8 cellular contexts compared by ENCODE assay signal in genomic region chr15:90903733-90904536, GRCh38. TPM values are rescaled to one million over a fixed set of nuclear protein-coding genes. Genes with fewer than 3 reads are reported as not detected.
A peak's percentile ranks its signal among the peaks of the same experiment; 100 is the strongest.
DNase-seq lines count a peak whose midpoint lies in the region; ATAC-seq and TF ChIP-seq lines count a peak whose summit lies in the region.

No MANE protein-coding gene starts in this region.

- peak overlapping the region; percentile 93 for H3K4me2 ChIP-seq in Loucy (ENCODE audit: low read depth, low read length, poor library complexity, severe bottlenecking)

- no peaks in the 10 kb centered on the region for H3K9me3 Mint-ChIP-seq in MCF 10A (ENCODE audit: unreplicated experiment)

- peak overlapping the region; percentile 75 for H3K4me3 ChIP-seq in Loucy (ENCODE audit: low read length, poor library complexity, severe bottlenecking)
- peak overlapping the region; percentile 80 to 82 for H3K4me3 ChIP-seq in left lung
- H3K4me3 ChIP-seq in thyroid gland (replicated peaks in 1 of 3), result peak overlapping the region in 2 of 3 donors; percentile 19 to 62

- H3K4me1 ChIP-seq in Loucy (ENCODE audit: insufficient read depth, low read length, poor library complexity, severe bottlenecking), result peaks cover 13% of the 10 kb centered on the region
- H3K4me1 ChIP-seq in left lung, result peaks cover 8 to 20% of the 10 kb centered on the region in 2 donors
- peaks cover 12 to 15% of the 10 kb centered on the region in 2 donors for H3K4me1 ChIP-seq in thyroid gland

- no peaks in the 10 kb centered on the region for H3K9me2 ChIP-seq in Loucy (replicated peaks; ENCODE audit: low read depth, low read length)

- POLR2A ChIA-PET in MCF 10A (lab: Yijun Ruan, JAX), result interaction anchor here (0.6 to 7.9 kb wide), 8 partner anchors 10 to 108 kb away, joined by 3 to 150 read pairs (median 4); partner anchors contain the start of genes FURIN, HDDC3 and UNC45A

- H3K27ac Mint-ChIP-seq in MCF 10A (ENCODE audit: low read depth, unreplicated experiment), result peak overlapping the region; percentile 67

- H3F3A ChIP-seq in Loucy (ENCODE audit: low read depth), result no peaks in the 10 kb centered on the region

- H3K36me3 Mint-ChIP-seq in MCF 10A (ENCODE audit: insufficient read depth, unreplicated experiment), result peaks cover 20% of the 10 kb centered on the region

- no TSS peak for BruUV-seq in MCF 10A (replicated peaks; lab: Mats Ljungman, UMichigan)

- peak overlapping the region; percentile 67 for H3K9ac ChIP-seq in Loucy (ENCODE audit: low read depth, low read length, poor library complexity, severe bottlenecking)

- TF ChIP-seq CTCF in Loucy (conservative IDR thresholded peaks at IDR 0.05; ENCODE audit: low read length) (no peak), MCF 10A (IDR thresholded peaks at IDR 0.05; ENCODE audit: unreplicated experiment) (no peak), left lung (IDR thresholded peaks at IDR 0.05) (no peak), thyroid gland (IDR thresholded peaks at IDR 0.05) (no peak)

- peaks cover 19% of the 10 kb centered on the region; the same call in 1 of the 2 replicates for H3K79me2 ChIP-seq in Loucy (ENCODE audit: insufficient read depth, low read length)

- H3K4me1 Mint-ChIP-seq in MCF 10A (ENCODE audit: insufficient read depth, unreplicated experiment), result peaks cover 10% of the 10 kb centered on the region

- CTCF ChIA-PET in MCF 10A (lab: Yijun Ruan, JAX), result interaction anchor here (0.6 to 12.8 kb wide), 4 partner anchors 18 to 335 kb away, joined by 3 to 131 read pairs (median 44); partner anchors contain the start of genes FES, HDDC3 and UNC45A

- H3K36me3 ChIP-seq in Loucy (ENCODE audit: insufficient read depth, low read length), result no peaks in the 10 kb centered on the region
- H3K36me3 ChIP-seq in left lung, result peaks cover 0 to 43% of the 10 kb centered on the region in 2 donors
- peaks cover 28 to 30% of the 10 kb centered on the region in 2 donors for H3K36me3 ChIP-seq in thyroid gland

- no peaks in the 10 kb centered on the region for H3K27me3 Mint-ChIP-seq in MCF 10A (ENCODE audit: insufficient read depth, unreplicated experiment)

- H4K20me1 ChIP-seq in Loucy (ENCODE audit: insufficient read depth, low read length, poor library complexity, severe bottlenecking), result no peaks in the 10 kb centered on the region

- no peaks in the 10 kb centered on the region for H3K27me3 ChIP-seq in Loucy (ENCODE audit: insufficient read depth, low read length, poor library complexity, severe bottlenecking)
- no peaks in the 10 kb centered on the region for H3K27me3 ChIP-seq in left lung
- no peaks in the 10 kb centered on the region for H3K27me3 ChIP-seq in thyroid gland

- ATAC-seq in left lung (peak; percentile 38), GM19351 (IDR thresholded peaks at IDR 0.05; ENCODE audit: unreplicated experiment) (no peak)

- H3K27ac ChIP-seq in left lung (peak overlapping the region; percentile 92 to 95), thyroid gland (peak overlapping the region; percentile 48 to 91 (median 82))

- H3K9me3 ChIP-seq in Loucy (ENCODE audit: insufficient read depth, low read depth, low read length) (no peaks in the 10 kb centered on the region), left lung (no peaks in the 10 kb centered on the region), thyroid gland (no peaks in the 10 kb centered on the region)

- TF ChIP-seq POLR2A in thyroid gland (IDR thresholded peaks at IDR 0.05), result no peak

- 60 to 65% methylated on average over 11 to 18 of the region's 18 CpGs for WGBS in thyroid gland, 2 donors

- peak overlapping the region; percentile 76 for H2AFZ ChIP-seq in Loucy (ENCODE audit: low read length)

- H3K4me3 Mint-ChIP-seq in MCF 10A (ENCODE audit: unreplicated experiment), result peak overlapping the region; percentile 82

- intact Hi-C loops in MCF 10A (cut with micrococcal nuclease) (no loop called here), left lung (cut with DNase I) (no loop called here), thyroid gland (cut with DNase I) (no loop called here)

- peak; percentile 11 for DNase-seq in EH (ENCODE audit: low read depth)
- DNase-seq in MCF 10A (ENCODE audit: unreplicated experiment), result no peak
- no peak for DNase-seq in left lung
- peak; percentile 40 to 45 for DNase-seq in thyroid gland
- no peak for DNase-seq in HPDE6-E6E7 (ENCODE audit: extremely low spot score)
- no peak for DNase-seq in D341Med (ENCODE audit: low spot score)

RNA-seq across cellular contexts. Expression of gene MAN2A2, which starts 0.8 kb away (rescaled TPM):
- 42.1 and 42.4 TPM in 2 replicates for total RNA-seq in MCF 10A (2022)
- 10 to 100 TPM; 78.6 to 86.3 TPM for total RNA-seq in left lung
- 100 to 1,000 TPM in 1 of 4 donors, 10 to 100 TPM in 3; 30.1 to 129 (median 58.9) TPM for total RNA-seq in thyroid gland

RNA-seq across cellular contexts. Expression of gene FES, which starts 19.6 kb away (rescaled TPM):
- total RNA-seq in MCF 10A (2022) (0.32 and 0.91 TPM in 2 replicates), left lung (10 to 100 TPM; 37.6 to 65.2 TPM), thyroid gland (10 to 100 TPM; 34.1 to 44.5 (median 36.0) TPM)

RNA-seq across cellular contexts. Expression of gene HDDC3, which starts 28.4 kb away (rescaled TPM):
- total RNA-seq in MCF 10A (2022) (23.6 and 25.5 TPM in 2 replicates), left lung (10 to 100 TPM; 12.4 to 13.5 TPM), thyroid gland (10 to 100 TPM; 13.3 to 25.7 (median 18.0) TPM)

RNA-seq across cellular contexts. Expression of gene UNC45A, which starts 31.1 kb away (rescaled TPM):
- total RNA-seq in MCF 10A (2022), result 61.7 and 63.1 TPM in 2 replicates
- total RNA-seq in left lung, result 10 to 100 TPM; 62.3 to 74.4 TPM
- 10 to 100 TPM; 26.3 to 59.3 (median 43.9) TPM for total RNA-seq in thyroid gland

RNA-seq across cellular contexts. Expression of gene FURIN, which starts 35.5 kb away (rescaled TPM):
- 48.8 and 49.4 TPM in 2 replicates for total RNA-seq in MCF 10A (2022)
- total RNA-seq in left lung, result 100 to 1,000 TPM; 114 TPM
- 100 to 1,000 TPM in 2 of 4 donors, 10 to 100 TPM in 2; 88.6 to 128 (median 102) TPM for total RNA-seq in thyroid gland

Comparison
In these comparisons a context has a peak if more than half of its experiments do, and no peak if none do; other contexts are left out.
1. DNase-seq: peak in EH (single experiment) and thyroid gland (2 of 2); none in MCF 10A (single experiment), left lung (0 of 2), HPDE6-E6E7 (single experiment) and D341Med (single experiment).
2. RNA of gene FES, which starts 19.6 kb away (total RNA-seq): 37.6 to 65.2 TPM in left lung and 34.1 to 44.5 TPM in thyroid gland; 0.32 to 0.91 TPM in MCF 10A; every median in the first group is over 10 times any median in the second.
3. Peak in every context shown above with its lines, with median percentiles within 50 percentile points of each other: H3K4me3 ChIP-seq.